Comparison of ENCODE assay signal across 8 cellular contexts in genomic region chr1:88685239-88685604, GRCh38. TPM values are rescaled to one million over a fixed set of nuclear protein-coding genes. Genes with fewer than 3 reads are reported as not detected.
A peak's percentile ranks its signal among the peaks of the same experiment; 100 is the strongest.
DNase-seq lines count a peak whose midpoint lies in the region; ATAC-seq and TF ChIP-seq lines count a peak whose summit lies in the region.

No MANE protein-coding gene starts in this region.

- no peaks in the 10 kb centered on the region for H3K36me3 ChIP-seq in right atrium auricular region

- ATAC-seq in Right ventricle myocardium inferior (no peak), esophagus mucosa (no peak)

- intact Hi-C loops in Right ventricle myocardium inferior (cut with DNase I): loop anchor here (10.0 kb wide), 1 partner anchor 200 kb away; no protein-coding TSS in a partner anchor

- peaks cover 0 to 38% of the 10 kb centered on the region in 2 donors for H3K4me1 ChIP-seq in right atrium auricular region

- TF ChIP-seq CTCF in right atrium auricular region (IDR thresholded peaks at IDR 0.05) (no peak), fibroblast of mammary gland (conservative IDR thresholded peaks at IDR 0.05; ENCODE audit: control insufficient read depth, insufficient read depth, low read depth, low read length) (no peak), retinal pigment epithelial cell (conservative IDR thresholded peaks at IDR 0.05; ENCODE audit: low read depth, low read length) (no peak)

- H3K27ac ChIP-seq in right atrium auricular region: peak overlapping the region; percentile 91 to 92

- H3K27me3 ChIP-seq in right atrium auricular region: no peaks in the 10 kb centered on the region

- no peaks in the 10 kb centered on the region for H3K9me3 ChIP-seq in right atrium auricular region

- H3K4me3 ChIP-seq in right atrium auricular region (peak overlapping the region; percentile 77 to 94), fibroblast of mammary gland (ENCODE audit: control insufficient read depth, low read depth, low read length) (peak overlapping the region; percentile 88), retinal pigment epithelial cell (ENCODE audit: low read length) (peak overlapping the region; percentile 76)

- DNase-seq in right atrium auricular region (ENCODE audit: low spot score): no peak
- DNase-seq in Right ventricle myocardium inferior (ENCODE audit: missing footprints): no peak
- peak; percentile 21 for DNase-seq in SK-N-DZ (ENCODE audit: low spot score)
- DNase-seq in fibroblast of mammary gland (ENCODE audit: low read depth): peak; percentile 15
- DNase-seq in retinal pigment epithelial cell (ENCODE audit: low read depth): no peak
- DNase-seq in superior temporal gyrus (ENCODE audit: extremely low spot score): no peak
- DNase-seq in NCI-H2196 (lab: John Stamatoyannopoulos, UW; ENCODE audit: unreplicated experiment): no peak

RNA-seq across cellular contexts. Expression of gene PKN2, which starts 1.1 kb away (rescaled TPM):
- total RNA-seq in right atrium auricular region: 10 to 100 TPM; 21.7 to 24.9 TPM
- total RNA-seq in Right ventricle myocardium inferior: 29.7 TPM
- 12.2 and 15.6 TPM in 2 replicates for polyA plus RNA-seq in SK-N-DZ (2014; cell fraction: cytosol; rRNA removed)
- 41.9 and 48.4 TPM in 2 replicates for polyA plus RNA-seq in SK-N-DZ (2014; cell fraction: nucleus; rRNA removed)
- 34.5 TPM for total RNA-seq in esophagus mucosa

Comparison
In these comparisons a context has a peak if more than half of its experiments do, and no peak if none do; other contexts are left out.
1. DNase-seq: peak in SK-N-DZ (single experiment) and fibroblast of mammary gland (single experiment); none in right atrium auricular region (single experiment), Right ventricle myocardium inferior (single experiment), retinal pigment epithelial cell (single experiment), superior temporal gyrus (single experiment) and NCI-H2196 (single experiment).
2. Peak in every context shown above with its lines, with median percentiles within 50 percentile points of each other: H3K4me3 ChIP-seq.